ENCODE assay signal across 16 cellular contexts in the genomic region with DNA sequence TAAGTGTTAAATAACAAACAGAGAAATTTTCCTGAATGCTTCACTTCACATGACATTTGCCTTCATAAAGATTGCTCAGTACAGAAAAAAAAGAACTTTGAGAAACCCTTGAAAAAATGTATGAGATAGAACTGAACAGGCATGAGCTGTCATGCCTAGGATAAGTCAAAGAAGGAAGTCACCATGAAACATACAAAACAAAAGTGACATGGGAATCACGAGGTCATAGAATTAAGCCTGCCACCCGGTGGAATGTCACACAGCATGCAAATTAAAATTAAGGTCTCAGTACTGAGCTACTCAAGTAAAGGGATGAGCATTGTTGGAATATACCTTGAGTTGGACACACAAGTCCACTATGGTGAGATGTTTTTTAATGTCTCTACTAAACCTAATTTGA.
DNase-seq lines count a peak whose midpoint lies in the region; ATAC-seq, FAIRE-seq and TF ChIP-seq lines count a peak whose summit lies in the region.
"Had no signal": no experiment of that assay in that cellular context is flagged by ENCODE, and none has a peak within 500 bp of the region (broad histone marks: within the 10 kb centered on the region; RNA-seq: fewer than 3 reads in every experiment).

No MANE protein-coding gene starts in this region.

- H2BK120ac ChIP-seq in mesenchymal stem cell (ENCODE audit: low read depth, low read length): no peak overlapping the region

- H3K36me3 ChIP-seq in astrocyte (ENCODE audit: insufficient read depth, low read length) (no peaks in the 10 kb centered on the region), mesenchymal stem cell (ENCODE audit: control insufficient read depth in 1 of 2, insufficient read depth in 2 of 2, low read depth in 1 of 2, low read length in 2 of 2) (no peaks in the 10 kb centered on the region), adrenal gland (replicated peaks in 1 of 2) (no peaks in the 10 kb centered on the region)
- H3K36me3 ChIP-seq: right lobe of liver had no signal

- WGBS in mesenchymal stem cell: 73% methylated on average over 2 of the region's 2 CpGs
- WGBS in adrenal gland, 4 donors: 52 to 70% (median 63%) methylated on average over 2 of the region's 2 CpGs

- H3K9me3 ChIP-seq in astrocyte (ENCODE audit: insufficient read depth, low read depth, low read length) (no peaks in the 10 kb centered on the region), mesenchymal stem cell (ENCODE audit: control insufficient read depth, low read length) (no peaks in the 10 kb centered on the region), adrenal gland (replicated peaks in 1 of 3) (no peaks in the 10 kb centered on the region)
- H3K9me3 ChIP-seq: right lobe of liver had no signal

- TF ChIP-seq CTCF in astrocyte (IDR thresholded peaks at IDR 0.05; ENCODE audit: insufficient read depth, low read depth, low read length) (no peak), adrenal gland (IDR thresholded peaks at IDR 0.05) (no peak)

- H3K4me2 ChIP-seq in astrocyte (ENCODE audit: low read length): no peak overlapping the region
- H3K4me2 ChIP-seq in mesenchymal stem cell (ENCODE audit: low read length, poor library complexity, severe bottlenecking): peak overlapping the region; percentile 28
- H3K4me2 ChIP-seq: KMS-11 had no signal

- no peaks in the 10 kb centered on the region for H3K27me3 ChIP-seq in astrocyte (ENCODE audit: insufficient read depth, low read length)
- no peaks in the 10 kb centered on the region for H3K27me3 ChIP-seq in mesenchymal stem cell (ENCODE audit: control insufficient read depth in 1 of 2, insufficient read depth in 1 of 2, low read length in 2 of 2)
- no peaks in the 10 kb centered on the region for H3K27me3 ChIP-seq in adrenal gland
- H3K27me3 ChIP-seq: right lobe of liver had no signal

- peak overlapping the region; percentile 85 for H3K27ac Mint-ChIP-seq in astrocyte (ENCODE audit: unreplicated experiment)
- H3K27ac Mint-ChIP-seq: activated CD4-positive, alpha-beta T cell treated with anti-CD3 and anti-CD28 coated beads, Interleukin-2, amount 10 ng/mL, durations not matched to agents 24 days and 14 days; naive thymus-derived CD8-positive, alpha-beta T cell had no signal

- no peaks in the 10 kb centered on the region for H3K36me3 Mint-ChIP-seq in astrocyte (ENCODE audit: low read depth, unreplicated experiment)
- H3K36me3 Mint-ChIP-seq: naive thymus-derived CD8-positive, alpha-beta T cell had no signal

- H2BK15ac ChIP-seq in mesenchymal stem cell (ENCODE audit: low read depth, poor library complexity, severe bottlenecking): no peak overlapping the region

- no peaks in the 10 kb centered on the region for H3K79me1 ChIP-seq in mesenchymal stem cell (replicated peaks; ENCODE audit: low read length, poor library complexity, severe bottlenecking)

- H4K8ac ChIP-seq in mesenchymal stem cell (ENCODE audit: low read length): no peak overlapping the region

- TF ChIP-seq POLR2A in adrenal gland (IDR thresholded peaks at IDR 0.05): no peak

- H3K4me1 ChIP-seq in astrocyte (ENCODE audit: insufficient read depth, low read length) (peaks cover 28% of the 10 kb centered on the region), mesenchymal stem cell (ENCODE audit: control insufficient read depth, insufficient read depth, low read depth, low read length) (no peaks in the 10 kb centered on the region), adrenal gland (replicated peaks in 1 of 2) (peaks cover 10 to 13% of the 10 kb centered on the region in 2 donors)

- H3K4me3 Mint-ChIP-seq in astrocyte (ENCODE audit: unreplicated experiment): no peak overlapping the region
- H3K4me3 Mint-ChIP-seq: activated CD4-positive, alpha-beta T cell treated with anti-CD3 and anti-CD28 coated beads, Interleukin-2, amount 10 ng/mL, durations not matched to agents 24 days and 14 days; central memory CD8-positive, alpha-beta T cell; naive thymus-derived CD8-positive, alpha-beta T cell had no signal

- H3K9ac ChIP-seq in astrocyte (ENCODE audit: low read length): no peak overlapping the region
- H3K9ac ChIP-seq in mesenchymal stem cell (ENCODE audit: low read length): peak overlapping the region; percentile 78
- H3K9ac ChIP-seq: KMS-11 had no signal

- H3K4me1 Mint-ChIP-seq in astrocyte (ENCODE audit: low read depth, unreplicated experiment): peaks cover 30% of the 10 kb centered on the region
- H3K4me1 Mint-ChIP-seq: activated CD4-positive, alpha-beta T cell treated with anti-CD3 and anti-CD28 coated beads, Interleukin-2, amount 10 ng/mL, durations not matched to agents 24 days and 14 days had no signal

- peak overlapping the region; percentile 75 for H3K27ac ChIP-seq in astrocyte (ENCODE audit: low read depth, low read length)
- H3K27ac ChIP-seq in mesenchymal stem cell (ENCODE audit: low read length, poor library complexity, severe bottlenecking): peak overlapping the region; percentile 81
- H3K27ac ChIP-seq in adrenal gland: no peak overlapping the region
- H3K27ac ChIP-seq: KMS-11, right lobe of liver had no signal

- H2BK5ac ChIP-seq in mesenchymal stem cell (ENCODE audit: low read depth, low read length, poor library complexity, severe bottlenecking): no peak overlapping the region

- H3K23ac ChIP-seq in mesenchymal stem cell (ENCODE audit: low read length in 2 of 2): no peak overlapping the region

- H3K14ac ChIP-seq in mesenchymal stem cell (ENCODE audit: low read length in 2 of 2): no peak overlapping the region

- ATAC-seq in GM18873 (IDR thresholded peaks at IDR 0.05; ENCODE audit: low FRiP score, unreplicated experiment): no peak
- ATAC-seq: naive thymus-derived CD8-positive, alpha-beta T cell had no signal

- H3K4me3 ChIP-seq in astrocyte (ENCODE audit: insufficient read depth, low read depth, low read length) (no peak overlapping the region), mesenchymal stem cell (ENCODE audit: insufficient read depth in 1 of 2, low read depth in 1 of 2, low read length in 2 of 2) (no peak overlapping the region), adrenal gland (no peak overlapping the region)
- H3K4me3 ChIP-seq: right lobe of liver had no signal

- H2AFZ ChIP-seq in astrocyte (ENCODE audit: low read depth, low read length): no peak overlapping the region
- no peak overlapping the region for H2AFZ ChIP-seq in mesenchymal stem cell (ENCODE audit: low read depth, low read length)

- H3K9me3 Mint-ChIP-seq in astrocyte (ENCODE audit: unreplicated experiment): no peaks in the 10 kb centered on the region
- H3K9me3 Mint-ChIP-seq: activated CD4-positive, alpha-beta T cell treated with anti-CD3 and anti-CD28 coated beads, Interleukin-2, amount 10 ng/mL, durations not matched to agents 24 days and 14 days; central memory CD8-positive, alpha-beta T cell; naive thymus-derived CD8-positive, alpha-beta T cell had no signal

- peak; percentile 52 for FAIRE-seq in astrocyte (lab: Jason Lieb, UNC)
- FAIRE-seq: D721Med, GM12891 had no signal

- H3K27me3 Mint-ChIP-seq in astrocyte (ENCODE audit: low read depth, unreplicated experiment): no peaks in the 10 kb centered on the region
- H3K27me3 Mint-ChIP-seq: activated CD4-positive, alpha-beta T cell treated with anti-CD3 and anti-CD28 coated beads, Interleukin-2, amount 10 ng/mL, durations not matched to agents 24 days and 14 days; central memory CD8-positive, alpha-beta T cell had no signal

- no peak overlapping the region for H4K91ac ChIP-seq in mesenchymal stem cell (ENCODE audit: low read length)

- H2AK5ac ChIP-seq in mesenchymal stem cell (ENCODE audit: low read length, severe bottlenecking): no peak overlapping the region

- peak overlapping the region in 1 of 2 experiments; percentile 95 for H2BK12ac ChIP-seq in mesenchymal stem cell (ENCODE audit: low read length in 2 of 2)

- H3K4ac ChIP-seq in mesenchymal stem cell (ENCODE audit: low read depth in 1 of 2, low read length in 2 of 2): no peak overlapping the region

- H4K20me1 ChIP-seq in astrocyte (ENCODE audit: insufficient read depth, low read length): no peaks in the 10 kb centered on the region

- H3K79me2 ChIP-seq in astrocyte (ENCODE audit: insufficient read depth, low read length): no peaks in the 10 kb centered on the region

- peak overlapping the region in 1 of 2 experiments; percentile 54 for H3K18ac ChIP-seq in mesenchymal stem cell (ENCODE audit: low read depth in 1 of 2, low read length in 2 of 2)

- DNase-seq in ELR (ENCODE audit: low read depth): peak; percentile 39
- DNase-seq in Kasumi-1 (lab: John Stamatoyannopoulos, UW): peak; percentile 60 to 64
- DNase-seq in astrocyte (ENCODE audit: low read depth): no peak
- DNase-seq in mesenchymal stem cell: peak; percentile 11
- DNase-seq in globus pallidus (ENCODE audit: low spot score): no peak
- no peak for DNase-seq in adrenal gland
- DNase-seq: activated CD4-positive, alpha-beta T cell treated with anti-CD3 and anti-CD28 coated beads, Interleukin-2, amount 10 ng/mL, durations not matched to agents 24 days and 14 days; naive thymus-derived CD8-positive, alpha-beta T cell; NCI-H510A treated with DMSO at 0.1 percent for 48 hours; right lobe of liver; substantia nigra had no signal

- intact Hi-C loops in adrenal gland (cut with DNase I): no loop called here

Comparison
In these comparisons a context has a peak if more than half of its experiments do, and no peak if none do; other contexts are left out.
1. DNase-seq: peak in ELR (single experiment), Kasumi-1 (2 of 2) and mesenchymal stem cell (single experiment); none in astrocyte (single experiment), globus pallidus (single experiment) and adrenal gland (0 of 7).
2. H3K27ac ChIP-seq: peak in astrocyte (single experiment) and mesenchymal stem cell (single experiment); none in adrenal gland (0 of 5).